In genomic region chr6:21479140-21479539, GRCh38 we compare ENCODE assay signal across 10 cellular contexts.
A peak's percentile ranks its signal among the peaks of the same experiment; 100 is the strongest.
DNase-seq lines count a peak whose midpoint lies in the region; ATAC-seq and TF ChIP-seq lines count a peak whose summit lies in the region.
"Had no signal": no experiment of that assay in that cellular context is flagged by ENCODE, and none has a peak within 500 bp of the region (broad histone marks: within the 10 kb centered on the region; RNA-seq: fewer than 3 reads in every experiment).

No MANE protein-coding gene starts in this region.

- intact Hi-C loops in Right ventricle myocardium inferior (cut with DNase I), result no loop called here
- intact Hi-C loops in cardiac septum (cut with DNase I), result no loop called here
- intact Hi-C loops in aorta (cut with DNase I), result no loop called here
- intact Hi-C loops in activated naive CD4-positive, alpha-beta T cell treated with anti-CD3 and anti-CD28 coated beads for 36 hours (cut with micrococcal nuclease), result no loop called here

- H3K36me3 Mint-ChIP-seq in mesothelial cell of epicardium (no peaks in the 10 kb centered on the region), immature natural killer cell (no peaks in the 10 kb centered on the region)
- H3K36me3 Mint-ChIP-seq in activated naive CD4-positive, alpha-beta T cell treated with anti-CD3 and anti-CD28 coated beads for 36 hours (ENCODE audit: low read depth), result no peaks in the 10 kb centered on the region

- 4 to 6% methylated on average over 12 of the region's 12 CpGs for WGBS in aorta, 2 donors

- H3K4me1 ChIP-seq in endocrine pancreas (ENCODE audit: control insufficient read depth, insufficient read depth, low read length), result peaks cover 6% of the 10 kb centered on the region
- H3K4me1 ChIP-seq in aorta (ENCODE audit: control insufficient read depth in 1 of 2, insufficient read depth in 2 of 2, low read length in 2 of 2), result peaks cover 0 to 7% of the 10 kb centered on the region in 2 donors

- no peak overlapping the region for H3K27ac ChIP-seq in aorta (ENCODE audit: low read depth in 1 of 2, low read length in 2 of 2)

- peak; percentile 77 for ATAC-seq in Right ventricle myocardium inferior
- ATAC-seq in aorta (ENCODE audit: low FRiP score), result peak; percentile 47

- H3K4me3 Mint-ChIP-seq in mesothelial cell of epicardium (peak overlapping the region; percentile 35), immature natural killer cell (no peak overlapping the region)
- no peak overlapping the region for H3K4me3 Mint-ChIP-seq in activated naive CD4-positive, alpha-beta T cell treated with anti-CD3 and anti-CD28 coated beads for 36 hours

- H3K27ac Mint-ChIP-seq in mesothelial cell of epicardium (peak overlapping the region; percentile 81), immature natural killer cell (no peak overlapping the region)
- no peak overlapping the region for H3K27ac Mint-ChIP-seq in activated naive CD4-positive, alpha-beta T cell treated with anti-CD3 and anti-CD28 coated beads for 36 hours

- no peak for TF ChIP-seq CTCF in mesothelial cell of epicardium (IDR thresholded peaks at IDR 0.05; ENCODE audit: unreplicated experiment)

- peaks cover 11% of the 10 kb centered on the region for H3K4me1 Mint-ChIP-seq in mesothelial cell of epicardium
- H3K4me1 Mint-ChIP-seq in immature natural killer cell, result no peaks in the 10 kb centered on the region
- no peaks in the 10 kb centered on the region for H3K4me1 Mint-ChIP-seq in activated naive CD4-positive, alpha-beta T cell treated with anti-CD3 and anti-CD28 coated beads for 36 hours (ENCODE audit: low read depth)

- CTCF ChIA-PET in activated naive CD4-positive, alpha-beta T cell treated with anti-CD3 and anti-CD28 coated beads for 36 hours (lab: Charles Lee), result no interaction called here

- H3K36me3 ChIP-seq in endocrine pancreas (ENCODE audit: control insufficient read depth, insufficient read depth, low read length), result no peaks in the 10 kb centered on the region
- H3K36me3 ChIP-seq in aorta (ENCODE audit: control insufficient read depth in 1 of 2, insufficient read depth in 2 of 2, low read length in 1 of 2), result no peaks in the 10 kb centered on the region

- H3K27me3 ChIP-seq in endocrine pancreas (ENCODE audit: control insufficient read depth, insufficient read depth, low read length) (no peaks in the 10 kb centered on the region), aorta (ENCODE audit: control insufficient read depth in 1 of 2, insufficient read depth in 2 of 2, low read length in 1 of 2) (no peaks in the 10 kb centered on the region)

- no peak overlapping the region for H3K9ac ChIP-seq in endocrine pancreas (ENCODE audit: control insufficient read depth, insufficient read depth, low read length)

- H3K9me3 Mint-ChIP-seq in mesothelial cell of epicardium (peaks cover 4% of the 10 kb centered on the region), immature natural killer cell (no peaks in the 10 kb centered on the region)
- H3K9me3 Mint-ChIP-seq in activated naive CD4-positive, alpha-beta T cell treated with anti-CD3 and anti-CD28 coated beads for 36 hours, result no peaks in the 10 kb centered on the region

- no peaks in the 10 kb centered on the region for H3K9me3 ChIP-seq in endocrine pancreas (ENCODE audit: control insufficient read depth, low read length)
- H3K9me3 ChIP-seq in aorta (ENCODE audit: control insufficient read depth, low read length), result no peaks in the 10 kb centered on the region

- H3K27me3 Mint-ChIP-seq in mesothelial cell of epicardium (ENCODE audit: low read depth) (no peaks in the 10 kb centered on the region), immature natural killer cell (ENCODE audit: low read depth in 3 of 3) (peaks cover 0 to 8% (median 0%) of the 10 kb centered on the region in 3 donors)
- peaks cover 11% of the 10 kb centered on the region for H3K27me3 Mint-ChIP-seq in activated naive CD4-positive, alpha-beta T cell treated with anti-CD3 and anti-CD28 coated beads for 36 hours (ENCODE audit: low read depth)

- DNase-seq in Right ventricle myocardium inferior (ENCODE audit: missing footprints) (no peak), cardiac septum (ENCODE audit: low spot score) (no peak), mesothelial cell of epicardium (ENCODE audit: low spot score in 2 of 2, unreplicated experiment in 2 of 2) (no peak), aorta (no peak), immature natural killer cell (no peak), NCI-H82 treated with DMSO at 0.1 percent for 48 hours (lab: John Stamatoyannopoulos, UW; ENCODE audit: unreplicated experiment) (no peak)
- DNase-seq in activated naive CD4-positive, alpha-beta T cell treated with anti-CD3 and anti-CD28 coated beads for 36 hours, result no peak
- DNase-seq: activated CD4-positive, alpha-beta T cell treated with anti-CD3 and anti-CD28 coated beads for 1 hour; OCI-M1 had no signal

- H3K4me3 ChIP-seq in endocrine pancreas (ENCODE audit: control insufficient read depth, insufficient read depth, low read length) (peak overlapping the region; percentile 34), aorta (ENCODE audit: low read length in 2 of 2) (peak overlapping the region in 1 of 2 donors; percentile 26)
